In genomic region chrX:64894454-64895038, GRCh38 we compare ENCODE assay signal across 2 cellular contexts.
TF ChIP-seq lines count a peak whose summit lies in the region.

No MANE protein-coding gene starts in this region.

TF ChIP-seq in HCT116, 20 proteins besides CTCF, POLR2A, EP300 and RAD21:
- TF ChIP-seq ZBTB33 (IDR thresholded peaks at IDR 0.05; ENCODE audit: extremely low read depth, insufficient replicate concordance, low read length) (no peak), TCF7L2 (IDR thresholded peaks at IDR 0.05; ENCODE audit: borderline replicate concordance, extremely low read depth, insufficient read depth, insufficient read length) (no peak), FOSL1 (IDR thresholded peaks at IDR 0.05; ENCODE audit: low read depth) (no peak), POLR2AphosphoS5 (IDR thresholded peaks at IDR 0.05; ENCODE audit: low read depth, low read length) (no peak), SIN3A (IDR thresholded peaks at IDR 0.05; ENCODE audit: low read depth) (no peak), EGR1 (IDR thresholded peaks at IDR 0.05; ENCODE audit: low read depth) (no peak), ATF3 (IDR thresholded peaks at IDR 0.05) (no peak), ZNF274 (IDR thresholded peaks at IDR 0.05; ENCODE audit: low read depth, low read length) (no peak), SP1 (IDR thresholded peaks at IDR 0.05; ENCODE audit: low read depth) (no peak), CBX3 (IDR thresholded peaks at IDR 0.05; ENCODE audit: low read depth) (no peak), ZFX (IDR thresholded peaks at IDR 0.05) (no peak), JUND (IDR thresholded peaks at IDR 0.05) (no peak), YY1 (IDR thresholded peaks at IDR 0.05; ENCODE audit: extremely low read depth, insufficient replicate concordance, low read depth, low read length) (no peak)

TF ChIP-seq in HepG2, 621 proteins besides CTCF, POLR2A, EP300 and RAD21 (continued from another document):
- TF ChIP-seq ZBED4 (CRISPR knock-in tag; IDR thresholded peaks at IDR 0.05; ENCODE audit: borderline replicate concordance) (no peak), ZNF20 (CRISPR knock-in tag; IDR thresholded peaks at IDR 0.05) (no peak)
